In the genomic region with DNA sequence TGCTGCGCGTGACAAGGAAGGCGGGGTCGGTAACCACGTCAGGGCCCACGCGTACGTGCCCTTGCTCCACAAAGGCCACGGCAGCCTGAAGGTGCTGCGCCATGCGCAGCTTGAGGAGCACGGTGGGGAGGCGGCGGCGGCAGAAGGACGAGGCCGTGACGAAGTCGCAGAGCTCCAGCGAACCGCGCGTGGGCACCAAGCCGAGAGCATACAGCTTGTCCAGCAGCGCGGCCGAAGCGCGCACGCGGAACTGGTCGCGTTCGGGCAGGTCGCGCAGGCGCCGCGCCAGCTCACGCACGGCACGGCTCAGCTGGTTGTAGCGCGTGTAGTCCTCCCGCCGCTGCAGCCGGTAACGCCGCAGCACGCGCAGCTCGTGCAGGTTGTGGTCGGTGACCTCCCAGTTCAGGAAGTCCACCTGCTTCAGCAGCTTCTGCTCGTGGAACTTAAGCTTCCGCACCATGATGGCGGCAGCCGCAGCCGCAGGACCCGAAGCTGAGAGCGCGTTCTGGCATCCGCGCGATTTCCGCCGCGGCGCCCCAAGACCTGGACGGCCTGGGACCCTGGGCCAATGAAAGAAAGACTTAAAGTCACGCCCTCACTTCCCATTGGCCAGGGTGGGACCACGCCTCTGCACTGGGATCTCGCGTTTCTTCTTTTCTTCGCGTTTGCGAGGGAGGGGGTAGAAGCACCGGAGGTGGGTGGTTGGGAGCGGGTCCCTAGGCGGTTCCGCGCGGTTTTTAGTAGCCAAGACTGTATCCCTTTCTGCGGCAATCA, we compare ENCODE assay signal across 8 cellular contexts. TPM values are rescaled to one million over a fixed set of nuclear protein-coding genes. Genes with fewer than 3 reads are reported as not detected.
DNase-seq lines count a peak whose midpoint lies in the region; ATAC-seq and TF ChIP-seq lines count a peak whose summit lies in the region.

Gene IMP3 (minus strand): TSS at position 516 of the 774 bp plus-strand sequence. CDS start 56 bp downstream, at position 460.

- TF ChIP-seq CTCF in LNCaP clone FGC (IDR thresholded peaks at IDR 0.05; ENCODE audit: control insufficient read depth, extremely low read depth, insufficient read depth) (no peak), RWPE1 (conservative IDR thresholded peaks at IDR 0.05; ENCODE audit: low read depth) (no peak), fibroblast of lung (conservative IDR thresholded peaks at IDR 0.05 in 1 of 2, IDR thresholded peaks at IDR 0.05 in 1 of 2; ENCODE audit: low read depth in 1 of 2, low read length in 2 of 2) (no peak)

- H3K4me3 ChIP-seq in LNCaP clone FGC (ENCODE audit: low read depth, low read length), result peak within 1 kb of the TSS; percentile 98
- H3K4me3 ChIP-seq in fibroblast of lung (replicated peaks in 1 of 4; ENCODE audit: control extremely low read depth in 1 of 4, insufficient read depth in 1 of 4, low read depth in 3 of 4, low read length in 4 of 4), result peak within 1 kb of the TSS; percentile 84 to 97 (median 92)

- H4K20me1 ChIP-seq in fibroblast of lung (ENCODE audit: control insufficient read depth, extremely low read depth, insufficient read depth, low read length), result no peaks in the 10 kb centered on the region

- peak within 1 kb of the TSS; percentile 89 for H3K4me2 ChIP-seq in fibroblast of lung (ENCODE audit: extremely low read depth, insufficient read depth, low read length)

- DNase-seq in Daoy (ENCODE audit: low read depth) (peak; percentile 98), GOT3 (lab: John Stamatoyannopoulos, UW) (peak; percentile 86), LNCaP clone FGC (ENCODE audit: low read depth) (peak; percentile 96), RWPE1 (ENCODE audit: low spot score) (peak; percentile 99), fibroblast of lung (ENCODE audit: low read depth in 2 of 2) (peak; percentile 97)
- DNase-seq in naive thymus-derived CD8-positive, alpha-beta T cell, result peak; percentile 84 to 95 (median 92)
- peak; percentile 89 to 95 (median 93) for DNase-seq in stimulated activated naive CD4-positive, alpha-beta T cell (lab: John Stamatoyannopoulos, UW)

- peaks cover 33% of the 10 kb centered on the region for H3K36me3 Mint-ChIP-seq in activated T-helper 17 cell treated with anti-CD3 and anti-CD28 coated beads, Interleukin-2, amount 50 U/mL, for 72 hours (ENCODE audit: low read depth)
- peaks cover 0 to 27% (median 4%) of the 10 kb centered on the region in 3 donors for H3K36me3 Mint-ChIP-seq in naive thymus-derived CD8-positive, alpha-beta T cell

- no peaks in the 10 kb centered on the region for H3K9me3 ChIP-seq in fibroblast of lung (ENCODE audit: control insufficient read depth, insufficient read depth, low read depth, low read length)

- peak within 1 kb of the TSS; percentile 96 for H3K27ac Mint-ChIP-seq in activated T-helper 17 cell treated with anti-CD3 and anti-CD28 coated beads, Interleukin-2, amount 50 U/mL, for 72 hours
- peak within 1 kb of the TSS; percentile 49 to 99 (median 96) for H3K27ac Mint-ChIP-seq in naive thymus-derived CD8-positive, alpha-beta T cell

- peak within 1 kb of the TSS; percentile 98 for H3K27ac ChIP-seq in RWPE1
- H3K27ac ChIP-seq in fibroblast of lung (ENCODE audit: insufficient read depth, low read length), result peak within 1 kb of the TSS; percentile 92

- H3K27me3 ChIP-seq in fibroblast of lung (ENCODE audit: control insufficient read depth, insufficient read depth, low read length), result no peaks in the 10 kb centered on the region

- POLR2A ChIA-PET in RWPE1 (lab: Yijun Ruan, JAX; ENCODE audit: low non-redundant PET), result interaction anchor here (0.6 to 1.8 kb wide), 13 partner anchors 8 to 272 kb away, joined by 3 to 13 read pairs (median 3); partner anchors contain the start of genes MAN2C1, PTPN9, SNUPN and SNX33
- POLR2A ChIA-PET in naive thymus-derived CD8-positive, alpha-beta T cell (lab: Charles Lee), result interaction anchor here (0.7 to 7.2 kb wide), 33 partner anchors 10 to 1325 kb away, joined by 3 to 207 read pairs (median 5); partner anchors contain the start of genes ARID3B, EDC3, FBXO22 and MAN2C1

- H3K4me1 Mint-ChIP-seq in activated T-helper 17 cell treated with anti-CD3 and anti-CD28 coated beads, Interleukin-2, amount 50 U/mL, for 72 hours, result peaks cover 9% of the 10 kb centered on the region
- peaks cover 19 to 47% (median 45%) of the 10 kb centered on the region in 4 donors for H3K4me1 Mint-ChIP-seq in naive thymus-derived CD8-positive, alpha-beta T cell

- peak within 1 kb of the TSS; percentile 98 for H3K4me3 Mint-ChIP-seq in activated T-helper 17 cell treated with anti-CD3 and anti-CD28 coated beads, Interleukin-2, amount 50 U/mL, for 72 hours
- H3K4me3 Mint-ChIP-seq in naive thymus-derived CD8-positive, alpha-beta T cell, result peak within 1 kb of the TSS; percentile 89 to 96 (median 94)

- CTCF ChIA-PET in RWPE1 (lab: Yijun Ruan, JAX), result interaction anchor here (0.6 to 3.6 kb wide), 3 partner anchors 21 to 287 kb away, joined by 3 to 18 read pairs (median 3); no protein-coding TSS in a partner anchor

- peaks cover 27% of the 10 kb centered on the region for H3K79me2 ChIP-seq in fibroblast of lung (ENCODE audit: control insufficient read depth, insufficient read depth, low read length)

- peak; percentile 93 for ATAC-seq in activated T-helper 17 cell treated with anti-CD3 and anti-CD28 coated beads, Interleukin-2, amount 50 U/mL, for 72 hours (replicated peaks)
- peak; percentile 89 to 91 for ATAC-seq in naive thymus-derived CD8-positive, alpha-beta T cell

- peak within 1 kb of the TSS; percentile 92 for H2AFZ ChIP-seq in fibroblast of lung (ENCODE audit: low read length)

- no peaks in the 10 kb centered on the region for H3K27me3 Mint-ChIP-seq in activated T-helper 17 cell treated with anti-CD3 and anti-CD28 coated beads, Interleukin-2, amount 50 U/mL, for 72 hours
- H3K27me3 Mint-ChIP-seq in naive thymus-derived CD8-positive, alpha-beta T cell, result no peaks in the 10 kb centered on the region

- peaks cover 3% of the 10 kb centered on the region for H3K4me1 ChIP-seq in fibroblast of lung (ENCODE audit: control insufficient read depth, extremely low read depth, insufficient read depth, low read length)

- H3K9ac ChIP-seq in fibroblast of lung (ENCODE audit: insufficient read depth, low read length), result peak within 1 kb of the TSS; percentile 88

- H3K36me3 ChIP-seq in fibroblast of lung (ENCODE audit: control insufficient read depth, insufficient read depth, low read length), result no peaks in the 10 kb centered on the region

- no peaks in the 10 kb centered on the region for H3K9me3 Mint-ChIP-seq in activated T-helper 17 cell treated with anti-CD3 and anti-CD28 coated beads, Interleukin-2, amount 50 U/mL, for 72 hours
- no peaks in the 10 kb centered on the region for H3K9me3 Mint-ChIP-seq in naive thymus-derived CD8-positive, alpha-beta T cell

RNA-seq across cellular contexts. Expression of gene IMP3, which starts in this region (rescaled TPM):
- total RNA-seq in Daoy (2014; rRNA removed; shearing (Covaris generic)), result 115 and 126 TPM in 2 replicates
- 100 to 1,000 TPM in 1 of 2 donors, 10 to 100 TPM in 1; 98.3 to 113 TPM for total RNA-seq in activated T-helper 17 cell treated with anti-CD3 and anti-CD28 coated beads, Interleukin-2, amount 50 U/mL, for 72 hours
- total RNA-seq in fibroblast of lung, result 45.1 and 58.6 TPM in 2 replicates
- 34.0 and 48.4 TPM in 2 replicates for polyA plus RNA-seq in fibroblast of lung
- polyA plus RNA-seq in fibroblast of lung (2012), result 38.6 and 64.8 TPM in 2 replicates
- 8.4 and 8.6 TPM in 2 replicates for polyA minus RNA-seq in fibroblast of lung (ENCODE audit: low replicate concordance)
- total RNA-seq in naive thymus-derived CD8-positive, alpha-beta T cell, result 10 to 100 TPM; 94.3 to 95.7 TPM
- 100 to 1,000 TPM; 199 to 256 (median 238) TPM for polyA plus RNA-seq in naive thymus-derived CD8-positive, alpha-beta T cell

Comparison
In these comparisons a context has a peak if more than half of its experiments do, and no peak if none do; other contexts are left out.
1. Peak in every context shown above with its lines: DNase-seq, ATAC-seq, H3K4me3 ChIP-seq and H3K27ac ChIP-seq.